2 cellular contexts compared by ENCODE assay signal in the genomic region with DNA sequence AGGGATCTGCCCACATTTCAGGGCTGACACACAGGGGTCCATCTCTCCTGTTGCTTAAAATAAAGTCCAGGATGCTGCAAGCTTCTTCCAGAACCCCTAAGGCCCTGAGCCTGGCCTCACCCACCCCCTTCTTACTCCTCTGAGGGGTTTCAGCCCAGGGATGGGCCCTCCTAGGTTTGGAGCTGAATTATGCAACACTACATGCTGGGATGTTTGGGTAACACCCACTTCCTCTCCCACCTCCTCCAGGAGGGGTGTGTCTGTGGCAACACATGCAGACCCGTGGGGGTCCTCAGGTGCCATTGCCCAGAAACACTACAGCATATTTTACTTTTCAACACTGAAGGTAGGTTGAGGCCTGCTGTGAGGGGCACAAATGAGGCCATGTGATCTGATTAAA.
TF ChIP-seq lines count a peak whose summit lies in the region.

No MANE protein-coding gene starts in this region.

TF ChIP-seq in HEK293, 187 proteins besides CTCF, POLR2A, EP300 and RAD21:
- TF ChIP-seq, protein P1, sequence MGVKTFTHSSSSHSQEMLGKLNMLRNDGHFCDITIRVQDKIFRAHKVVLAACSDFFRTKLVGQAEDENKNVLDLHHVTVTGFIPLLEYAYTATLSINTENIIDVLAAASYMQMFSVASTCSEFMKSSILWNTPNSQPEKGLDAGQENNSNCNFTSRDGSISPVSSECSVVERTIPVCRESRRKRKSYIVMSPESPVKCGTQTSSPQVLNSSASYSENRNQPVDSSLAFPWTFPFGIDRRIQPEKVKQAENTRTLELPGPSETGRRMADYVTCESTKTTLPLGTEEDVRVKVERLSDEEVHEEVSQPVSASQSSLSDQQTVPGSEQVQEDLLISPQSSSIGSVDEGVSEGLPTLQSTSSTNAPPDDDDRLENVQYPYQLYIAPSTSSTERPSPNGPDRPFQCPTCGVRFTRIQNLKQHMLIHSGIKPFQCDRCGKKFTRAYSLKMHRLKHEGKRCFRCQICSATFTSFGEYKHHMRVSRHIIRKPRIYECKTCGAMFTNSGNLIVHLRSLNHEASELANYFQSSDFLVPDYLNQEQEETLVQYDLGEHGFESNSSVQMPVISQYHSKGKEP (tag by site-specific recombination; IDR thresholded peaks at IDR 0.05), result no peak
- TF ChIP-seq RBAK (tag by site-specific recombination; IDR thresholded peaks at IDR 0.05) (no peak), ZNF169 (tag by site-specific recombination; IDR thresholded peaks at IDR 0.05) (no peak), ZNF791 (tag by site-specific recombination; IDR thresholded peaks at IDR 0.05) (no peak), ZFHX2 (tag by site-specific recombination; conservative IDR thresholded peaks at IDR 0.05) (peak; percentile 44; the same call in 1 of the 2 replicates), ZNF394 (tag by site-specific recombination; IDR thresholded peaks at IDR 0.05; ENCODE audit: borderline replicate concordance) (no peak), ZIC2 (tag by site-specific recombination; IDR thresholded peaks at IDR 0.05) (peak; percentile 15)
- TF ChIP-seq, protein P2, sequence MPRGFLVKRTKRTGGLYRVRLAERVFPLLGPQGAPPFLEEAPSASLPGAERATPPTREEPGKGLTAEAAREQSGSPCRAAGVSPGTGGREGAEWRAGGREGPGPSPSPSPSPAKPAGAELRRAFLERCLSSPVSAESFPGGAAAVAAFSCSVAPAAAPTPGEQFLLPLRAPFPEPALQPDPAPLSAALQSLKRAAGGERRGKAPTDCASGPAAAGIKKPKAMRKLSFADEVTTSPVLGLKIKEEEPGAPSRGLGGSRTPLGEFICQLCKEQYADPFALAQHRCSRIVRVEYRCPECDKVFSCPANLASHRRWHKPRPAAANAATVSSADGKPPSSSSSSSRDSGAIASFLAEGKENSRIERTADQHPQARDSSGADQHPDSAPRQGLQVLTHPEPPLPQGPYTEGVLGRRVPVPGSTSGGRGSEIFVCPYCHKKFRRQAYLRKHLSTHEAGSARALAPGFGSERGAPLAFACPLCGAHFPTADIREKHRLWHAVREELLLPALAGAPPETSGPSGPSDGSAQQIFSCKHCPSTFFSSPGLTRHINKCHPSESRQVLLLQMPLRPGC (tag by site-specific recombination; IDR thresholded peaks at IDR 0.05), result no peak
- TF ChIP-seq, protein P3, sequence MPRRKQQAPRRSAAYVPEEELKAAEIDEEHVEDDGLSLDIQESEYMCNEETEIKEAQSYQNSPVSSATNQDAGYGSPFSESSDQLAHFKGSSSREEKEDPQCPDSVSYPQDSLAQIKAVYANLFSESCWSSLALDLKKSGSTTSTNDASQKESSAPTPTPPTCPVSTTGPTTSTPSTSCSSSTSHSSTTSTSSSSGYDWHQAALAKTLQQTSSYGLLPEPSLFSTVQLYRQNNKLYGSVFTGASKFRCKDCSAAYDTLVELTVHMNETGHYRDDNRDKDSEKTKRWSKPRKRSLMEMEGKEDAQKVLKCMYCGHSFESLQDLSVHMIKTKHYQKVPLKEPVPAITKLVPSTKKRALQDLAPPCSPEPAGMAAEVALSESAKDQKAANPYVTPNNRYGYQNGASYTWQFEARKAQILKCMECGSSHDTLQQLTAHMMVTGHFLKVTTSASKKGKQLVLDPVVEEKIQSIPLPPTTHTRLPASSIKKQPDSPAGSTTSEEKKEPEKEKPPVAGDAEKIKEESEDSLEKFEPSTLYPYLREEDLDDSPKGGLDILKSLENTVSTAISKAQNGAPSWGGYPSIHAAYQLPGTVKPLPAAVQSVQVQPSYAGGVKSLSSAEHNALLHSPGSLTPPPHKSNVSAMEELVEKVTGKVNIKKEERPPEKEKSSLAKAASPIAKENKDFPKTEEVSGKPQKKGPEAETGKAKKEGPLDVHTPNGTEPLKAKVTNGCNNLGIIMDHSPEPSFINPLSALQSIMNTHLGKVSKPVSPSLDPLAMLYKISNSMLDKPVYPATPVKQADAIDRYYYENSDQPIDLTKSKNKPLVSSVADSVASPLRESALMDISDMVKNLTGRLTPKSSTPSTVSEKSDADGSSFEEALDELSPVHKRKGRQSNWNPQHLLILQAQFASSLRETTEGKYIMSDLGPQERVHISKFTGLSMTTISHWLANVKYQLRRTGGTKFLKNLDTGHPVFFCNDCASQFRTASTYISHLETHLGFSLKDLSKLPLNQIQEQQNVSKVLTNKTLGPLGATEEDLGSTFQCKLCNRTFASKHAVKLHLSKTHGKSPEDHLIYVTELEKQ (tag by site-specific recombination; IDR thresholded peaks at IDR 0.05; ENCODE audit: borderline replicate concordance), result no peak

TF ChIP-seq in HepG2, 621 proteins besides CTCF, POLR2A, EP300 and RAD21 (continued from another document):
- no peak for TF ChIP-seq POLR2AphosphoS5 (IDR thresholded peaks at IDR 0.05; ENCODE audit: low read depth, low read length)
- no peak for TF ChIP-seq KDM2A (CRISPR knock-in tag; IDR thresholded peaks at IDR 0.05; ENCODE audit: borderline replicate concordance, low read depth)
- no peak for TF ChIP-seq SAFB2 (CRISPR knock-in tag; IDR thresholded peaks at IDR 0.05; ENCODE audit: borderline replicate concordance, low read depth)
- TF ChIP-seq SRY (CRISPR knock-in tag; IDR thresholded peaks at IDR 0.05), result no peak
- no peak for TF ChIP-seq ZNF460 (CRISPR knock-in tag; IDR thresholded peaks at IDR 0.05; ENCODE audit: borderline replicate concordance)
- TF ChIP-seq, protein P4, sequence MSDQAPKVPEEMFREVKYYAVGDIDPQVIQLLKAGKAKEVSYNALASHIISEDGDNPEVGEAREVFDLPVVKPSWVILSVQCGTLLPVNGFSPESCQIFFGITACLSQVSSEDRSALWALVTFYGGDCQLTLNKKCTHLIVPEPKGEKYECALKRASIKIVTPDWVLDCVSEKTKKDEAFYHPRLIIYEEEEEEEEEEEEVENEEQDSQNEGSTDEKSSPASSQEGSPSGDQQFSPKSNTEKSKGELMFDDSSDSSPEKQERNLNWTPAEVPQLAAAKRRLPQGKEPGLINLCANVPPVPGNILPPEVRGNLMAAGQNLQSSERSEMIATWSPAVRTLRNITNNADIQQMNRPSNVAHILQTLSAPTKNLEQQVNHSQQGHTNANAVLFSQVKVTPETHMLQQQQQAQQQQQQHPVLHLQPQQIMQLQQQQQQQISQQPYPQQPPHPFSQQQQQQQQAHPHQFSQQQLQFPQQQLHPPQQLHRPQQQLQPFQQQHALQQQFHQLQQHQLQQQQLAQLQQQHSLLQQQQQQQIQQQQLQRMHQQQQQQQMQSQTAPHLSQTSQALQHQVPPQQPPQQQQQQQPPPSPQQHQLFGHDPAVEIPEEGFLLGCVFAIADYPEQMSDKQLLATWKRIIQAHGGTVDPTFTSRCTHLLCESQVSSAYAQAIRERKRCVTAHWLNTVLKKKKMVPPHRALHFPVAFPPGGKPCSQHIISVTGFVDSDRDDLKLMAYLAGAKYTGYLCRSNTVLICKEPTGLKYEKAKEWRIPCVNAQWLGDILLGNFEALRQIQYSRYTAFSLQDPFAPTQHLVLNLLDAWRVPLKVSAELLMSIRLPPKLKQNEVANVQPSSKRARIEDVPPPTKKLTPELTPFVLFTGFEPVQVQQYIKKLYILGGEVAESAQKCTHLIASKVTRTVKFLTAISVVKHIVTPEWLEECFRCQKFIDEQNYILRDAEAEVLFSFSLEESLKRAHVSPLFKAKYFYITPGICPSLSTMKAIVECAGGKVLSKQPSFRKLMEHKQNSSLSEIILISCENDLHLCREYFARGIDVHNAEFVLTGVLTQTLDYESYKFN (CRISPR knock-in tag; conservative IDR thresholded peaks at IDR 0.05), result no peak
- no peak for TF ChIP-seq REPIN1 (CRISPR knock-in tag; IDR thresholded peaks at IDR 0.05; ENCODE audit: borderline replicate concordance, low read depth)
- TF ChIP-seq, protein P5, sequence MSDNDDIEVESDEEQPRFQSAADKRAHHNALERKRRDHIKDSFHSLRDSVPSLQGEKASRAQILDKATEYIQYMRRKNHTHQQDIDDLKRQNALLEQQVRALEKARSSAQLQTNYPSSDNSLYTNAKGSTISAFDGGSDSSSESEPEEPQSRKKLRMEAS (IDR thresholded peaks at IDR 0.05), result no peak
- TF ChIP-seq ZNF496 (CRISPR knock-in tag; IDR thresholded peaks at IDR 0.05; ENCODE audit: insufficient replicate concordance), result no peak
- TF ChIP-seq ZNF354B (CRISPR knock-in tag; IDR thresholded peaks at IDR 0.05), result no peak
- TF ChIP-seq JARID2 (CRISPR knock-in tag; IDR thresholded peaks at IDR 0.05; ENCODE audit: insufficient replicate concordance), result no peak
- TF ChIP-seq ZNF644 (CRISPR knock-in tag; IDR thresholded peaks at IDR 0.05; ENCODE audit: low read depth), result no peak
- TF ChIP-seq, protein P6, sequence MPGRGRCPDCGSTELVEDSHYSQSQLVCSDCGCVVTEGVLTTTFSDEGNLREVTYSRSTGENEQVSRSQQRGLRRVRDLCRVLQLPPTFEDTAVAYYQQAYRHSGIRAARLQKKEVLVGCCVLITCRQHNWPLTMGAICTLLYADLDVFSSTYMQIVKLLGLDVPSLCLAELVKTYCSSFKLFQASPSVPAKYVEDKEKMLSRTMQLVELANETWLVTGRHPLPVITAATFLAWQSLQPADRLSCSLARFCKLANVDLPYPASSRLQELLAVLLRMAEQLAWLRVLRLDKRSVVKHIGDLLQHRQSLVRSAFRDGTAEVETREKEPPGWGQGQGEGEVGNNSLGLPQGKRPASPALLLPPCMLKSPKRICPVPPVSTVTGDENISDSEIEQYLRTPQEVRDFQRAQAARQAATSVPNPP (CRISPR knock-in tag; IDR thresholded peaks at IDR 0.05), result no peak
